ENCODE assay signal across 12 cellular contexts in the genomic region with DNA sequence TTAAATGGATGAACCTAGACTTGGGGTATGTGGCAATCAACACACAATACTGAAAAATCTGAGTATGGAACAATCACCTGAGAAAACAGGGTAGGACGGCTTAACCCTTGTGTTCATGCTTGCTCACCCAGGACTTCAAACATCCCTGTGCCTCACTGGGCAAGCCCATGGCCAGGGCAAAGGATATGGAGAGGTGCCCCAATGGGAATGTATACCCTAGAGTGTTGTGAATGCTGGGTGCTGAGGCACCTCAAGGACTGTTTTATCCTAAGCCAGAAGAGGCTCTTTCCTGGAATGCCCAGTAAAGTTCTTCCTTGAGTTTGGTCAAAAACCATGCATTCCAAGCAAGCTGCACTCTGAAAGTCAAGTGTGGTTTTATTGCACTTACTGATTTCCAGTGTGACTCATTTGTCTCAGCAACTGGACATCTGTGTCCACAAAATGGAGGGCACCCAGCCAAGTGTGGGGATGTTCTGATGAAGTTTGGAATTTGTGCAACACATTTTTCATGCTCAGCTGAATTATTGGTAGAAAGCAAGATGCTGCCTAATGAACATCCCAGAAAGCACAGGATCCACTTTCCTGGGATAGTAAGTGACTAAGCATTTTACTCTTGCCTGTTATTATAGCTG.
DNase-seq lines count a peak whose midpoint lies in the region; ATAC-seq and TF ChIP-seq lines count a peak whose summit lies in the region.
"Had no signal": no experiment of that assay in that cellular context is flagged by ENCODE, and none has a peak within 500 bp of the region (broad histone marks: within the 10 kb centered on the region; RNA-seq: fewer than 3 reads in every experiment).

No MANE protein-coding gene starts in this region.

- TF ChIP-seq CTCF in foreskin keratinocyte (conservative IDR thresholded peaks at IDR 0.05) (no peak), gastrocnemius medialis (IDR thresholded peaks at IDR 0.05 in 4 of 5, conservative IDR thresholded peaks at IDR 0.05 in 1 of 5) (no peak)

- H3K4me3 Mint-ChIP-seq in stimulated activated naive CD8-positive, alpha-beta T cell treated with anti-CD3 and anti-CD28 coated beads, Interleukin-15, amount 100 ng/mL, for 72 hours: no peak overlapping the region
- H3K4me3 Mint-ChIP-seq: activated naive CD8-positive, alpha-beta T cell; stimulated activated naive CD8-positive, alpha-beta T cell treated with anti-CD3 and anti-CD28 coated beads, Interleukin-15, Interleukin-2, amounts not matched to agents 100 ng/mL and 50 ng/mL, for 24 hours had no signal

- in situ Hi-C loops in gastrocnemius medialis (cut with MboI; ENCODE audit: low sequenced_read_pairs in 4 of 4): no loop called here

- H3K36me3 ChIP-seq in SJSA1 (no peaks in the 10 kb centered on the region), gastrocnemius medialis (no peaks in the 10 kb centered on the region)
- H3K36me3 ChIP-seq: prostate gland had no signal

- no peak overlapping the region for H3K27ac Mint-ChIP-seq in stimulated activated naive CD8-positive, alpha-beta T cell treated with anti-CD3 and anti-CD28 coated beads, Interleukin-15, amount 100 ng/mL, for 72 hours
- H3K27ac Mint-ChIP-seq: activated naive CD8-positive, alpha-beta T cell; stimulated activated naive CD8-positive, alpha-beta T cell treated with anti-CD3 and anti-CD28 coated beads, Interleukin-15, Interleukin-2, amounts not matched to agents 100 ng/mL and 50 ng/mL, for 24 hours had no signal

- no peak overlapping the region for H3K4me3 ChIP-seq in SJSA1
- H3K4me3 ChIP-seq in gastrocnemius medialis: no peak overlapping the region

- TF ChIP-seq POLR2A in gastrocnemius medialis (IDR thresholded peaks at IDR 0.05): no peak

- intact Hi-C loops in gastrocnemius medialis (cut with DNase I; ENCODE audit: low total_unique reads): no loop called here

- H3K4me1 Mint-ChIP-seq in stimulated activated naive CD8-positive, alpha-beta T cell treated with anti-CD3 and anti-CD28 coated beads, Interleukin-15, amount 100 ng/mL, for 72 hours: no peaks in the 10 kb centered on the region

- DNase-seq in EL (peak; percentile 99), SJSA1 (ENCODE audit: low read depth in 1 of 2, low spot score in 2 of 2) (peak; percentile 80 to 89), foreskin keratinocyte (peak; percentile 47 to 52), gastrocnemius medialis (peak; percentile 35 to 38), 8988T (no peak)
- no peak for DNase-seq in activated naive CD4-positive, alpha-beta T cell (lab: John Stamatoyannopoulos, UW)
- DNase-seq in stimulated activated naive CD8-positive, alpha-beta T cell treated with anti-CD3 and anti-CD28 coated beads, Interleukin-15, amount 100 ng/mL, for 72 hours: no peak
- DNase-seq: T-helper 9 cell had no signal

- peak overlapping the region; percentile 81 for H3K27ac ChIP-seq in SJSA1
- H3K27ac ChIP-seq in foreskin keratinocyte: no peak overlapping the region
- H3K27ac ChIP-seq in gastrocnemius medialis: no peak overlapping the region

- H3K9me3 Mint-ChIP-seq in stimulated activated naive CD8-positive, alpha-beta T cell treated with anti-CD3 and anti-CD28 coated beads, Interleukin-15, amount 100 ng/mL, for 72 hours: peaks cover 0 to 11% of the 10 kb centered on the region in 2 donors

- no peaks in the 10 kb centered on the region for H3K27me3 ChIP-seq in SJSA1 (replicated peaks)
- H3K27me3 ChIP-seq in foreskin keratinocyte: no peaks in the 10 kb centered on the region
- H3K27me3 ChIP-seq in gastrocnemius medialis: no peaks in the 10 kb centered on the region

- H3K27me3 Mint-ChIP-seq in stimulated activated naive CD8-positive, alpha-beta T cell treated with anti-CD3 and anti-CD28 coated beads, Interleukin-15, amount 100 ng/mL, for 72 hours: no peaks in the 10 kb centered on the region
- H3K27me3 Mint-ChIP-seq: activated naive CD8-positive, alpha-beta T cell; stimulated activated naive CD8-positive, alpha-beta T cell treated with anti-CD3 and anti-CD28 coated beads, Interleukin-15, Interleukin-2, amounts not matched to agents 100 ng/mL and 50 ng/mL, for 24 hours had no signal

- no peak for ATAC-seq in foreskin keratinocyte
- ATAC-seq in gastrocnemius medialis: peak in 1 of 2 donors; percentile 50
- no peak for ATAC-seq in HG03039 (IDR thresholded peaks at IDR 0.05; ENCODE audit: unreplicated experiment)
- ATAC-seq in stimulated activated naive CD8-positive, alpha-beta T cell treated with anti-CD3 and anti-CD28 coated beads, Interleukin-15, amount 100 ng/mL, for 72 hours: no peak

- H3K4me1 ChIP-seq in SJSA1 (replicated peaks) (peaks cover 62% of the 10 kb centered on the region), foreskin keratinocyte (no peaks in the 10 kb centered on the region), gastrocnemius medialis (no peaks in the 10 kb centered on the region)

- H3K9me3 ChIP-seq in SJSA1 (replicated peaks) (no peaks in the 10 kb centered on the region), gastrocnemius medialis (no peaks in the 10 kb centered on the region)
- H3K9me3 ChIP-seq: prostate gland had no signal

Comparison
In these comparisons a context has a peak if more than half of its experiments do, and no peak if none do; other contexts are left out.
1. DNase-seq: peak in EL (single experiment), SJSA1 (2 of 2), foreskin keratinocyte (2 of 2) and gastrocnemius medialis (2 of 2); none in activated naive CD4-positive, alpha-beta T cell (0 of 4), 8988T (single experiment) and stimulated activated naive CD8-positive, alpha-beta T cell treated with anti-CD3 and anti-CD28 coated beads, Interleukin-15, amount 100 ng/mL, for 72 hours (0 of 2).